In genomic region chr2:55235724-55236538, GRCh38 we compare ENCODE assay signal across 19 cellular contexts. TPM values are rescaled to one million over a fixed set of nuclear protein-coding genes. Genes with fewer than 3 reads are reported as not detected.
DNase-seq lines count a peak whose midpoint lies in the region; ATAC-seq, FAIRE-seq and TF ChIP-seq lines count a peak whose summit lies in the region.
"Had no signal": no experiment of that assay in that cellular context is flagged by ENCODE, and none has a peak within 500 bp of the region (broad histone marks: within the 10 kb centered on the region; RNA-seq: fewer than 3 reads in every experiment).

No MANE protein-coding gene starts in this region.

- H3K36me3 Mint-ChIP-seq in activated CD4-positive, alpha-beta T cell treated with anti-CD3 and anti-CD28 coated beads, Interleukin-2, amount 10 ng/mL, durations not matched to agents 7 days and 5 days (ENCODE audit: low read depth): peaks cover 50% of the 10 kb centered on the region
- H3K36me3 Mint-ChIP-seq in naive thymus-derived CD4-positive, alpha-beta T cell: peaks cover 12 to 38% (median 22%) of the 10 kb centered on the region in 5 donors

- in situ Hi-C loops in Panc1 (cut with HindIII; ENCODE audit: low pct_unique_long_range_greater_than_20kb, low sequenced_read_pairs): no loop called here

- POLR2A ChIA-PET in activated CD4-positive, alpha-beta T cell treated with anti-CD3 and anti-CD28 coated beads, Interleukin-2, amount 10 ng/mL, durations not matched to agents 7 days and 5 days (lab: Charles Lee): no interaction called here
- POLR2A ChIA-PET in Panc1 (lab: Charles Lee): no interaction called here
- POLR2A ChIA-PET in naive thymus-derived CD4-positive, alpha-beta T cell (lab: Charles Lee): interaction anchor here (0.5 to 2.1 kb wide), 3 partner anchors 12 to 283 kb away, joined by 4 to 7 read pairs (median 7); no protein-coding TSS in a partner anchor

- no peaks in the 10 kb centered on the region for H3K27me3 Mint-ChIP-seq in activated CD4-positive, alpha-beta T cell treated with anti-CD3 and anti-CD28 coated beads, Interleukin-2, amount 10 ng/mL, durations not matched to agents 7 days and 5 days
- no peaks in the 10 kb centered on the region for H3K27me3 Mint-ChIP-seq in naive thymus-derived CD4-positive, alpha-beta T cell

- intact Hi-C loops in Panc1 (cut with micrococcal nuclease; ENCODE audit: unreplicated experiment) (no loop called here), ovary (cut with DNase I) (no loop called here)
- intact Hi-C loops in naive thymus-derived CD4-positive, alpha-beta T cell (cut with micrococcal nuclease): loop anchor here in 1 of 2 donors (2.0 kb wide), 1 partner anchor 15 kb away; no protein-coding TSS in a partner anchor

- peaks cover 43% of the 10 kb centered on the region for H3K79me2 ChIP-seq in DOHH2 (ENCODE audit: control insufficient read depth, low read length)

- no peaks in the 10 kb centered on the region for H3K27me3 ChIP-seq in DOHH2 (ENCODE audit: control insufficient read depth, low read length)
- no peaks in the 10 kb centered on the region for H3K27me3 ChIP-seq in Panc1 (ENCODE audit: control insufficient read depth, insufficient read depth, low read length)
- H3K27me3 ChIP-seq in naive thymus-derived CD4-positive, alpha-beta T cell (ENCODE audit: control insufficient read depth in 2 of 2, insufficient read depth in 2 of 2, low read length in 2 of 2): no peaks in the 10 kb centered on the region
- no peaks in the 10 kb centered on the region for H3K27me3 ChIP-seq in ovary
- H3K27me3 ChIP-seq: testis had no signal

- no peak overlapping the region for H3K4me3 Mint-ChIP-seq in activated CD4-positive, alpha-beta T cell treated with anti-CD3 and anti-CD28 coated beads, Interleukin-2, amount 10 ng/mL, durations not matched to agents 7 days and 5 days
- peak overlapping the region in 1 of 10 donors; percentile 96 for H3K4me3 Mint-ChIP-seq in naive thymus-derived CD4-positive, alpha-beta T cell

- H3K4me1 Mint-ChIP-seq in activated CD4-positive, alpha-beta T cell treated with anti-CD3 and anti-CD28 coated beads, Interleukin-2, amount 10 ng/mL, durations not matched to agents 7 days and 5 days: peaks cover 42% of the 10 kb centered on the region
- H3K4me1 Mint-ChIP-seq in naive thymus-derived CD4-positive, alpha-beta T cell: peaks cover 19 to 64% (median 44%) of the 10 kb centered on the region in 7 donors

- no peaks in the 10 kb centered on the region for H3K9me3 Mint-ChIP-seq in activated CD4-positive, alpha-beta T cell treated with anti-CD3 and anti-CD28 coated beads, Interleukin-2, amount 10 ng/mL, durations not matched to agents 7 days and 5 days
- H3K9me3 Mint-ChIP-seq in naive thymus-derived CD4-positive, alpha-beta T cell: peaks cover 0 to 4% (median 0%) of the 10 kb centered on the region in 11 donors
- H3K9me3 Mint-ChIP-seq: activated T-helper 1 cell treated with anti-CD3 and anti-CD28 coated beads, Interleukin-12 subunit alpha, Interleukin-12 subunit beta, Interleukin-2, Interleukin-4 antibody, amounts not matched to agents 30 ng/mL and 10 ng/mL and 1 ng/mL, durations not matched to agents 14 hours and 24 hours and 36 hours had no signal

- no peak for FAIRE-seq in GM12891 (lab: Jason Lieb, UNC)

- CTCF ChIA-PET in activated CD4-positive, alpha-beta T cell treated with anti-CD3 and anti-CD28 coated beads, Interleukin-2, amount 10 ng/mL, durations not matched to agents 7 days and 5 days (lab: Charles Lee): no interaction called here
- CTCF ChIA-PET in Panc1 (lab: Charles Lee): no interaction called here
- CTCF ChIA-PET in naive thymus-derived CD4-positive, alpha-beta T cell (lab: Charles Lee): no interaction called here

- H4K20me1 ChIP-seq in DOHH2 (ENCODE audit: control insufficient read depth, insufficient read depth, low read depth, low read length): peaks cover 4% of the 10 kb centered on the region

- BruUV-seq in Panc1 (replicated peaks; lab: Mats Ljungman, UMichigan): no TSS peak

- H3K27ac ChIP-seq in DOHH2 (ENCODE audit: low read depth, low read length): no peak overlapping the region
- H3K27ac ChIP-seq in Panc1 (ENCODE audit: low read length): 0 out of 2 replicates have a peak overlapping the region, but pooled peaks have one; percentile 23
- H3K27ac ChIP-seq in naive thymus-derived CD4-positive, alpha-beta T cell (ENCODE audit: low read depth, low read length): peak overlapping the region; percentile 11
- H3K27ac ChIP-seq in ovary: no peak overlapping the region
- H3K27ac ChIP-seq: parathyroid adenoma, testis, WERI-Rb-1 had no signal

- no peak for DNase-seq in activated CD4-positive, alpha-beta T cell treated with anti-CD3 and anti-CD28 coated beads, Interleukin-2, amount 10 ng/mL, durations not matched to agents 7 days and 5 days
- DNase-seq in activated CD4-positive, alpha-beta T cell treated with anti-CD3 and anti-CD28 coated beads, Interleukin-2, amount 50 U/mL, for 4 hours: no peak
- no peak for DNase-seq in Panc1 (ENCODE audit: low read depth, low spot score)
- no peak for DNase-seq in naive thymus-derived CD4-positive, alpha-beta T cell
- DNase-seq in ovary: no peak
- DNase-seq in GM12891 (ENCODE audit: insufficient read length, low spot score): no peak
- DNase-seq: effector CD8-positive, alpha-beta T cell; foreskin melanocyte; mesenchymal stem cell; NCI-H1436; NCI-H446 treated with DMSO at 0.1 percent for 48 hours; OCI-M1; stimulated activated CD4-positive, alpha-beta T cell treated with anti-CD3 and anti-CD28 coated beads, Interleukin-12 subunit alpha, Interleukin-12 subunit beta, amount 100 ng/mL, for 4 hours; testis; WERI-Rb-1 had no signal

- no peaks in the 10 kb centered on the region for H3K9me3 ChIP-seq in DOHH2 (ENCODE audit: control insufficient read depth, insufficient read depth, low read length)
- H3K9me3 ChIP-seq in Panc1 (ENCODE audit: control insufficient read depth, insufficient read depth, low read depth, low read length): no peaks in the 10 kb centered on the region
- H3K9me3 ChIP-seq in naive thymus-derived CD4-positive, alpha-beta T cell (ENCODE audit: control insufficient read depth in 2 of 3, low read length in 3 of 3): no peaks in the 10 kb centered on the region
- no peaks in the 10 kb centered on the region for H3K9me3 ChIP-seq in ovary
- H3K9me3 ChIP-seq: testis had no signal

- TF ChIP-seq POLR2A in ovary (IDR thresholded peaks at IDR 0.05): no peak
- no peak; the same call in none of the 2 replicates for TF ChIP-seq POLR2A in GM12891 (IDR thresholded peaks at IDR 0.05; ENCODE audit: low read depth, low read length)

- no peak for TF ChIP-seq CTCF in DOHH2 (IDR thresholded peaks at IDR 0.05; ENCODE audit: low read depth, low read length, poor library complexity, severe bottlenecking)
- TF ChIP-seq CTCF in Panc1 (IDR thresholded peaks at IDR 0.05): no peak
- TF ChIP-seq CTCF in ovary (IDR thresholded peaks at IDR 0.05): no peak

- WGBS in ovary, 3 donors: 76 to 87% (median 78%) methylated on average over 3 of the region's 3 CpGs

- H3K36me3 ChIP-seq in DOHH2 (ENCODE audit: control insufficient read depth, low read length) (peaks cover 62% of the 10 kb centered on the region), Panc1 (ENCODE audit: control insufficient read depth, insufficient read depth, low read length) (peaks cover 41% of the 10 kb centered on the region), ovary (no peaks in the 10 kb centered on the region)
- H3K36me3 ChIP-seq in naive thymus-derived CD4-positive, alpha-beta T cell (ENCODE audit: control insufficient read depth in 2 of 3, insufficient read depth in 3 of 3, low read length in 3 of 3): peaks cover 0 to 36% (median 24%) of the 10 kb centered on the region in 3 experiments

- H3F3A ChIP-seq in DOHH2 (ENCODE audit: control insufficient read depth, insufficient read depth): peaks cover 72% of the 10 kb centered on the region

- H3K4me1 ChIP-seq in DOHH2 (ENCODE audit: control insufficient read depth, low read length) (peaks cover 32% of the 10 kb centered on the region), Panc1 (ENCODE audit: control insufficient read depth, insufficient read depth, low read length) (peaks cover 27% of the 10 kb centered on the region), ovary (ENCODE audit: insufficient read depth) (peaks cover 4% of the 10 kb centered on the region)
- H3K4me1 ChIP-seq in naive thymus-derived CD4-positive, alpha-beta T cell (ENCODE audit: control insufficient read depth in 2 of 2, insufficient read depth in 2 of 2, low read length in 2 of 2): peaks cover 17 to 18% of the 10 kb centered on the region in 2 donors

- no peak for TF ChIP-seq EP300 in ovary (IDR thresholded peaks at IDR 0.05)

- 0 out of 2 replicates have a peak overlapping the region, but pooled peaks have one; percentile 10 for H3K4me2 ChIP-seq in DOHH2 (ENCODE audit: low read length)

- H3K4me3 ChIP-seq in DOHH2 (ENCODE audit: low read length) (no peak overlapping the region), Panc1 (ENCODE audit: low read depth in 2 of 2, low read length in 2 of 2) (no peak overlapping the region), ovary (no peak overlapping the region)
- no peak overlapping the region for H3K4me3 ChIP-seq in naive thymus-derived CD4-positive, alpha-beta T cell (ENCODE audit: low read length)
- H3K4me3 ChIP-seq: testis had no signal

- no peaks in the 10 kb centered on the region for H3K9me2 ChIP-seq in DOHH2 (replicated peaks; ENCODE audit: control insufficient read depth, low read length)

- ATAC-seq in Panc1: no peak
- ATAC-seq in naive thymus-derived CD4-positive, alpha-beta T cell: no peak
- no peak for ATAC-seq in GM21723 (IDR thresholded peaks at IDR 0.05; ENCODE audit: unreplicated experiment)

- H3K27ac Mint-ChIP-seq in activated CD4-positive, alpha-beta T cell treated with anti-CD3 and anti-CD28 coated beads, Interleukin-2, amount 10 ng/mL, durations not matched to agents 7 days and 5 days: peak overlapping the region; percentile 19
- H3K27ac Mint-ChIP-seq in naive thymus-derived CD4-positive, alpha-beta T cell: peak overlapping the region in 4 of 9 donors; percentile 38 to 99 (median 68)
- H3K27ac Mint-ChIP-seq: activated T-helper 1 cell treated with anti-CD3 and anti-CD28 coated beads, Interleukin-12 subunit alpha, Interleukin-12 subunit beta, Interleukin-2, Interleukin-4 antibody, amounts not matched to agents 30 ng/mL and 10 ng/mL and 1 ng/mL, durations not matched to agents 14 hours and 24 hours and 36 hours had no signal

RNA-seq across cellular contexts. Expression of gene RPS27A, which starts 3.4 kb away (rescaled TPM):
- total RNA-seq in activated CD4-positive, alpha-beta T cell treated with anti-CD3 and anti-CD28 coated beads, Interleukin-2, amount 10 ng/mL, durations not matched to agents 7 days and 5 days: 100 to 1,000 TPM; 788 to 945 TPM
- total RNA-seq in Panc1 (2021; ENCODE audit: unreplicated experiment) (853 TPM), ovary (1,000 to 10,000 TPM; 1,558 to 6,047 (median 2,035) TPM)
- 595 TPM for polyA plus RNA-seq in Panc1 (2012; ENCODE audit: insufficient read length)
- 1,000 to 10,000 TPM in 4 of 5 experiments, 100 to 1,000 TPM in 1; 948 to 2,409 (median 2,155) TPM for total RNA-seq in naive thymus-derived CD4-positive, alpha-beta T cell
- polyA plus RNA-seq in naive thymus-derived CD4-positive, alpha-beta T cell: 1,000 to 10,000 TPM; 3,065 to 4,603 TPM
- 1,000 to 10,000 TPM; 1,925 to 4,758 TPM for polyA plus RNA-seq in ovary
- 4,007 TPM for polyA plus RNA-seq in GM12891 (2012; ENCODE audit: low read depth, missing spikeins)

RNA-seq across cellular contexts. Expression of gene CLHC1, which starts 3.8 kb away (rescaled TPM):
- 10 to 100 TPM in 1 of 2 experiments, 1 to 10 TPM in 1; 9.6 to 11.2 TPM for total RNA-seq in activated CD4-positive, alpha-beta T cell treated with anti-CD3 and anti-CD28 coated beads, Interleukin-2, amount 10 ng/mL, durations not matched to agents 7 days and 5 days
- total RNA-seq in Panc1 (2021; ENCODE audit: unreplicated experiment): 3.6 TPM
- polyA plus RNA-seq in Panc1 (2012; ENCODE audit: insufficient read length): 1.5 TPM
- total RNA-seq in naive thymus-derived CD4-positive, alpha-beta T cell: 10 to 100 TPM in 3 of 5 experiments, 1 to 10 TPM in 2; 5.3 to 19.5 (median 15.1) TPM
- 1 to 10 TPM; 1.0 to 3.2 TPM for polyA plus RNA-seq in naive thymus-derived CD4-positive, alpha-beta T cell
- 10 to 100 TPM; 11.3 to 21.3 (median 15.6) TPM for total RNA-seq in ovary
- polyA plus RNA-seq in ovary: 1 to 10 TPM; 5.6 to 7.8 TPM
- 5.5 TPM for polyA plus RNA-seq in GM12891 (2012; ENCODE audit: low read depth, missing spikeins)

RNA-seq across cellular contexts. Expression of gene MTIF2, which starts 33.1 kb away (rescaled TPM):
- 10 to 100 TPM; 21.3 to 22.8 TPM for total RNA-seq in activated CD4-positive, alpha-beta T cell treated with anti-CD3 and anti-CD28 coated beads, Interleukin-2, amount 10 ng/mL, durations not matched to agents 7 days and 5 days
- total RNA-seq in Panc1 (2021; ENCODE audit: unreplicated experiment): 34.1 TPM
- polyA plus RNA-seq in Panc1 (2012; ENCODE audit: insufficient read length): 23.0 TPM
- 10 to 100 TPM; 23.0 to 35.5 (median 28.0) TPM for total RNA-seq in naive thymus-derived CD4-positive, alpha-beta T cell
- 10 to 100 TPM; 13.1 to 17.8 TPM for polyA plus RNA-seq in naive thymus-derived CD4-positive, alpha-beta T cell
- 10 to 100 TPM; 12.6 to 18.6 (median 14.1) TPM for total RNA-seq in ovary
- polyA plus RNA-seq in ovary: 10 to 100 TPM; 13.0 to 16.4 TPM
- polyA plus RNA-seq in GM12891 (2012; ENCODE audit: low read depth, missing spikeins): 26.7 TPM

Comparison
In these comparisons a context has a peak if more than half of its experiments do, and no peak if none do; other contexts are left out.
1. H3K27ac ChIP-seq: peak in Panc1 (single experiment) and naive thymus-derived CD4-positive, alpha-beta T cell (single experiment); none in DOHH2 (single experiment) and ovary (0 of 2).